1 cellular context compared by ENCODE assay signal in the genomic region with DNA sequence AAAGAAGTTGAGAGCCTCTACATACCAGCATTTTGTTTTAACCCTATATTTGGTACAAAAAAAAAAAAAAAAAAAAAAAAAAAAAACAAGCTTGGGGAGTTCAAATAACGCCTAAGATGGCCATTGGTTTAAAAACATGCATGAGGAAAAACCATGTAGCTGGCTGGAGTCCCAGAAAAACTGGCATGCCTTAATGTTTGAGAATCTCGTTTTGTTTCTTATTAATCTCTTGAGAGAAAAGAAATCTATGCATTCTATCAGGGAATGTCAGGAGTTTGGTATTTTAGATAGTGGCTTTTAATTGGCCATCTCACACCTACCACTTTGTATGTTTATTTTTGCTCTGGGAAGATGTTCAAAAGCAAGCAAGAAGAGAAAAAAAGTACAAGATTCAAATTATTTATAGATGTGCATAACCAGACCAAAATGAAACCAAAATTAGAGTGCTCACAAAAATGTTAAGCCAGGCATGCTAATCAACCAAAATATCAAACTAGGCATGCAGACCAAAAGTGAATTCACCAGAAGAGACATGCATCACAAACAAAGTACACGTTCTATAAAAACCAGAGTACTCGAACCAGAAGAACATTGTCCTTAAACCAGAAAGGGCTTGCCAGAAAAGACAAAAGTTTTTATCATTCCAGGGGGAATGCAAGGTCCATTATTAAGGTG.
TF ChIP-seq lines count a peak whose summit lies in the region.

No MANE protein-coding gene starts in this region.

TF ChIP-seq in GM23338, 12 proteins besides CTCF, POLR2A, EP300 and RAD21 (continued from another document):
- TF ChIP-seq EZH2phosphoT487 (IDR thresholded peaks at IDR 0.05; ENCODE audit: unreplicated experiment) (no peak), EZH2 (IDR thresholded peaks at IDR 0.05; ENCODE audit: low read depth, unreplicated experiment) (no peak), ZNF114 (CRISPR knock-in tag; IDR thresholded peaks at IDR 0.05) (no peak), JUNB (IDR thresholded peaks at IDR 0.05; ENCODE audit: unreplicated experiment) (no peak)
